Comparison of ENCODE assay signal across 25 cellular contexts in the genomic region with DNA sequence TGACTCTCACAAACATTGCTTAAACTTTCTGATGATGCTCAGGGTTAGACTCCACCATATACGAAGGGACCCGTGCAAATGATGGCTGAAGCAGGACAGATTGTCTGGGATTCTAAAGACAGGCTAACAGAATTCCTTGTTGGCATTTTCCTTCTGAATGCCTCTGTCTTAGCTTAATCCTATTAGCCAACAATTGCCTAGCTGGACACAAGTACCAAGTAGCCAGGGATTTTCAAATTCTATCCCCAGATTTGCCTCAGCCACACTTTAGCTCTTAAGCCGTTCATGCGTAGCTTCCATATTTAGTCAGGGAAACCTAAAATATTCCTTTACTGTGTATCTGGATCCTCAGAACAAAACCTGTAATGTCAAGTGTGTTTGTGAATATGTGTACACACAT. TPM values are rescaled to one million over a fixed set of nuclear protein-coding genes. Genes with fewer than 3 reads are reported as not detected.
DNase-seq lines count a peak whose midpoint lies in the region; FAIRE-seq and TF ChIP-seq lines count a peak whose summit lies in the region.
"Had no signal": no experiment of that assay in that cellular context is flagged by ENCODE, and none has a peak within 500 bp of the region (broad histone marks: within the 10 kb centered on the region; RNA-seq: fewer than 3 reads in every experiment).

No MANE protein-coding gene starts in this region.

- H2BK12ac ChIP-seq in neuronal stem cell (ENCODE audit: low read length) = no peak overlapping the region

- no peak overlapping the region for H3K14ac ChIP-seq in neuronal stem cell (ENCODE audit: low read length)

- WGBS in neuronal stem cell (ENCODE audit: extremely low coverage in 2 of 2, insufficient read length in 2 of 2, insufficient replicate concordance in 1 of 2), 2 donors = no CpG with 5 or more reads among the region's 4 CpGs
- 91 to 94% (median 93%) methylated on average over 4 of the region's 4 CpGs for WGBS in stomach, 5 donors

- no peak overlapping the region for H3K4ac ChIP-seq in neuronal stem cell (ENCODE audit: low read length)

- FAIRE-seq in D721Med (lab: Jason Lieb, UNC) = peak; percentile 97
- FAIRE-seq: A204.1, GM12891, H1 had no signal

- H2BK120ac ChIP-seq in neuronal stem cell (ENCODE audit: low read depth, low read length) = no peak overlapping the region

- H3K9ac ChIP-seq in neuronal stem cell (ENCODE audit: low read depth, low read length, poor library complexity) = no peak overlapping the region
- H3K9ac ChIP-seq: BLaER1, GM23248 had no signal

- H2BK5ac ChIP-seq in neuronal stem cell (ENCODE audit: low read length) = no peak overlapping the region

- peaks cover 25% of the 10 kb centered on the region for H3K27me3 Mint-ChIP-seq in activated T-cell treated with anti-CD3 and anti-CD28 coated beads, Interleukin-2, amount 50 U/mL, for 24 hours
- H3K27me3 Mint-ChIP-seq: B cell had no signal

- H2BK15ac ChIP-seq in neuronal stem cell (ENCODE audit: low read length) = no peak overlapping the region

- H2AFZ ChIP-seq in neuronal stem cell (ENCODE audit: low read length) = no peak overlapping the region
- H2AFZ ChIP-seq: GM23248 had no signal

- TF ChIP-seq EP300 in stomach (IDR thresholded peaks at IDR 0.05) = no peak

- no peak overlapping the region for H3K18ac ChIP-seq in neuronal stem cell (ENCODE audit: low read length)

- TF ChIP-seq CTCF in D721Med (IDR thresholded peaks at IDR 0.05; ENCODE audit: insufficient read depth, missing control alignments) (no peak), WERI-Rb-1 (IDR thresholded peaks at IDR 0.05; ENCODE audit: low read depth, low read length) (no peak), stomach (IDR thresholded peaks at IDR 0.05) (no peak)

- H3K4me2 ChIP-seq in neuronal stem cell (ENCODE audit: insufficient read depth, low read length, poor library complexity, severe bottlenecking) = no peak overlapping the region
- H3K4me2 ChIP-seq: BLaER1 had no signal

- DNase-seq in D721Med (ENCODE audit: insufficient read length, low spot score) (peak; percentile 25), NCI-H524 treated with DMSO at 0.1 percent for 48 hours (lab: John Stamatoyannopoulos, UW) (peak; percentile 78), WERI-Rb-1 (peak; percentile 44), neuronal stem cell (ENCODE audit: low spot score) (peak; percentile 63), G401 (ENCODE audit: low spot score) (no peak), stomach (no peak)
- no peak for DNase-seq in activated T-cell treated with anti-CD3 and anti-CD28 coated beads, Interleukin-2, amount 50 U/mL, for 24 hours
- DNase-seq in NK-92 treated with Interleukin-12 subunit alpha and Interleukin-12 subunit beta, amount 100 ng/mL, for 24 hours (lab: John Stamatoyannopoulos, UW) = no peak
- DNase-seq: Caco-2; CD4-positive, CD25-positive, alpha-beta regulatory T cell; CD8-positive, alpha-beta T cell; DMS 273 treated with DMSO at 0.1 percent for 48 hours; DMS79; EL; GF-D8; GM23248; H7; HCEC 1CT had no signal

- no peak overlapping the region for H4K8ac ChIP-seq in neuronal stem cell (ENCODE audit: low read depth, low read length)

- no peak for TF ChIP-seq POLR2A in stomach (IDR thresholded peaks at IDR 0.05)

- H3K4me3 ChIP-seq in WERI-Rb-1 (ENCODE audit: low read depth, low read length) (no peak overlapping the region), neuronal stem cell (ENCODE audit: low read length in 2 of 2) (no peak overlapping the region), stomach (no peak overlapping the region)
- H3K4me3 ChIP-seq: BLaER1, GM23248 had no signal

- no peak overlapping the region for H3K27ac Mint-ChIP-seq in activated T-cell treated with anti-CD3 and anti-CD28 coated beads, Interleukin-2, amount 50 U/mL, for 24 hours
- H3K27ac Mint-ChIP-seq: B cell; CD4-positive, CD25-positive, alpha-beta regulatory T cell; CD8-positive, alpha-beta T cell had no signal

- no peaks in the 10 kb centered on the region for H3K36me3 Mint-ChIP-seq in activated T-cell treated with anti-CD3 and anti-CD28 coated beads, Interleukin-2, amount 50 U/mL, for 24 hours (ENCODE audit: low read depth)
- H3K36me3 Mint-ChIP-seq: CD4-positive, CD25-positive, alpha-beta regulatory T cell; CD8-positive, alpha-beta T cell had no signal

- H3K36me3 ChIP-seq in WERI-Rb-1 (no peaks in the 10 kb centered on the region), neuronal stem cell (replicated peaks in 1 of 2; ENCODE audit: control insufficient read depth in 2 of 2, insufficient read depth in 2 of 2, low read length in 2 of 2) (no peaks in the 10 kb centered on the region), stomach (no peaks in the 10 kb centered on the region)
- H3K36me3 ChIP-seq: BLaER1 had no signal

- intact Hi-C loops in stomach (cut with DNase I; ENCODE audit: low total_unique reads) = no loop called here

- no peak overlapping the region for H2AK5ac ChIP-seq in neuronal stem cell (ENCODE audit: low read depth, low read length)

- H3K27ac ChIP-seq in WERI-Rb-1 (no peak overlapping the region), neuronal stem cell (replicated peaks; ENCODE audit: low read length) (no peak overlapping the region), stomach (no peak overlapping the region)
- H3K27ac ChIP-seq: 22Rv1, BLaER1, C4-2B, GM23248 had no signal

- H3K4me1 ChIP-seq in neuronal stem cell (ENCODE audit: control insufficient read depth in 2 of 2, insufficient read depth in 1 of 2, low read depth in 1 of 2, low read length in 2 of 2) (peaks cover 0 to 5% of the 10 kb centered on the region in 2 donors), stomach (no peaks in the 10 kb centered on the region)
- H3K4me1 ChIP-seq: BLaER1, Caco-2 had no signal

- in situ Hi-C loops in G401 (cut with HindIII; ENCODE audit: low sequenced_read_pairs) = no loop called here

- H3K9me3 ChIP-seq in WERI-Rb-1 (ENCODE audit: severe bottlenecking) (no peaks in the 10 kb centered on the region), neuronal stem cell (replicated peaks in 1 of 2; ENCODE audit: control insufficient read depth in 2 of 2, insufficient read depth in 1 of 2, low read depth in 1 of 2, low read length in 2 of 2) (no peaks in the 10 kb centered on the region), stomach (no peaks in the 10 kb centered on the region)
- H3K9me3 ChIP-seq: BLaER1, Caco-2 had no signal

- no peak overlapping the region for H4K91ac ChIP-seq in neuronal stem cell (ENCODE audit: low read depth, low read length, poor library complexity)

- no peaks in the 10 kb centered on the region for H3K79me1 ChIP-seq in neuronal stem cell (ENCODE audit: low read depth, low read length)

- no peak overlapping the region for H3K23ac ChIP-seq in neuronal stem cell (ENCODE audit: low read depth, low read length, poor library complexity)

- H3K4me1 Mint-ChIP-seq in activated T-cell treated with anti-CD3 and anti-CD28 coated beads, Interleukin-2, amount 50 U/mL, for 24 hours (ENCODE audit: low read depth) = no peaks in the 10 kb centered on the region
- H3K4me1 Mint-ChIP-seq: B cell; CD4-positive, CD25-positive, alpha-beta regulatory T cell had no signal

- H3K4me3 Mint-ChIP-seq in activated T-cell treated with anti-CD3 and anti-CD28 coated beads, Interleukin-2, amount 50 U/mL, for 24 hours = no peak overlapping the region
- H3K4me3 Mint-ChIP-seq: B cell; CD4-positive, CD25-positive, alpha-beta regulatory T cell; CD8-positive, alpha-beta T cell had no signal

- H3K27me3 ChIP-seq in WERI-Rb-1 (ENCODE audit: insufficient read depth, low read depth, severe bottlenecking) = no peaks in the 10 kb centered on the region
- peaks cover 0 to 4% (median 3%) of the 10 kb centered on the region in 3 experiments for H3K27me3 ChIP-seq in neuronal stem cell (ENCODE audit: control insufficient read depth in 3 of 3, insufficient read depth in 3 of 3, low read depth in 1 of 3, low read length in 3 of 3)
- no peaks in the 10 kb centered on the region for H3K27me3 ChIP-seq in stomach
- H3K27me3 ChIP-seq: BLaER1 had no signal

- no peaks in the 10 kb centered on the region for H3K9me3 Mint-ChIP-seq in activated T-cell treated with anti-CD3 and anti-CD28 coated beads, Interleukin-2, amount 50 U/mL, for 24 hours
- H3K9me3 Mint-ChIP-seq: CD8-positive, alpha-beta T cell had no signal

RNA-seq across cellular contexts. Expression of gene COL4A3, which starts 40.0 kb away (rescaled TPM):
- not detected for polyA plus RNA-seq in neuronal stem cell (2013, experiment 1 of 2)
- not detected for polyA plus RNA-seq in neuronal stem cell (2013, experiment 2 of 2)
- total RNA-seq in G401 (2014; rRNA removed; shearing (Covaris generic)) = 3.0 TPM in 1 of 2 replicates, not detected in the other
- total RNA-seq in stomach = 1 to 10 TPM in 2 of 5 donors, under 1 TPM in 3; under 0.01 to 2.9 (median 0.72) TPM
- 1 to 10 TPM in 2 of 3 donors, under 1 TPM in 1; 0.44 to 1.2 (median 1.1) TPM for polyA plus RNA-seq in stomach
- total RNA-seq: CD4-positive, CD25-positive, alpha-beta regulatory T cell had no signal
- polyA plus RNA-seq: CD4-positive, CD25-positive, alpha-beta regulatory T cell had no signal

RNA-seq across cellular contexts. Expression of gene COL4A4, which starts 40.4 kb away (rescaled TPM):
- polyA plus RNA-seq in neuronal stem cell (2013, experiment 1 of 2) = 0.03 TPM
- polyA plus RNA-seq in neuronal stem cell (2013, experiment 2 of 2) = 0.03 TPM
- 2.3 TPM in 1 of 2 replicates, not detected in the other for total RNA-seq in G401 (2014; rRNA removed; shearing (Covaris generic))
- total RNA-seq in stomach = 1 to 10 TPM in 3 of 5 donors, under 1 TPM in 1, not detected in 1; 0.55 to 7.6 (median 2.7) TPM
- under 1 TPM; 0.15 to 0.50 (median 0.44) TPM for polyA plus RNA-seq in stomach
- total RNA-seq: CD4-positive, CD25-positive, alpha-beta regulatory T cell; CD8-positive, alpha-beta T cell had no signal

Comparison
In these comparisons a context has a peak if more than half of its experiments do, and no peak if none do; other contexts are left out.
1. DNase-seq: peak in D721Med (single experiment), NCI-H524 treated with DMSO at 0.1 percent for 48 hours (single experiment), WERI-Rb-1 (single experiment) and neuronal stem cell (single experiment); none in activated T-cell treated with anti-CD3 and anti-CD28 coated beads, Interleukin-2, amount 50 U/mL, for 24 hours (single experiment), NK-92 treated with Interleukin-12 subunit alpha and Interleukin-12 subunit beta, amount 100 ng/mL, for 24 hours (single experiment), G401 (single experiment) and stomach (single experiment).